ENCODE assay signal across 8 cellular contexts in genomic region chrX:104166735-104167436, GRCh38. TPM values are rescaled to one million over a fixed set of nuclear protein-coding genes. Genes with fewer than 3 reads are reported as not detected.
DNase-seq lines count a peak whose midpoint lies in the region; ATAC-seq and TF ChIP-seq lines count a peak whose summit lies in the region.

No MANE protein-coding gene starts in this region.

- ATAC-seq in CD4-positive, CD25-positive, alpha-beta regulatory T cell (ENCODE audit: low read depth in 2 of 2): no peak
- ATAC-seq in upper lobe of right lung (no peak), HG03521 (IDR thresholded peaks at IDR 0.05; ENCODE audit: unreplicated experiment) (no peak), GM18873 (IDR thresholded peaks at IDR 0.05; ENCODE audit: low FRiP score, unreplicated experiment) (no peak)

- in situ Hi-C loops in brain microvascular endothelial cell (cut with HindIII; ENCODE audit: low pct_ligation_motif_present, low sequenced_read_pairs): no loop called here

- peak overlapping the region; percentile 71 for H3K27ac ChIP-seq in CD4-positive, CD25-positive, alpha-beta regulatory T cell (ENCODE audit: insufficient read depth, low read length, poor library complexity, severe bottlenecking)
- H3K27ac ChIP-seq in HUES48 (ENCODE audit: low read depth, low read length): peak overlapping the region; percentile 72
- H3K27ac ChIP-seq in brain microvascular endothelial cell: peak overlapping the region; percentile 56
- peak overlapping the region; percentile 76 for H3K27ac ChIP-seq in mesendoderm (ENCODE audit: low read depth, low read length)
- peak overlapping the region; percentile 80 for H3K27ac ChIP-seq in upper lobe of right lung

- no peaks in the 10 kb centered on the region for H3K79me2 ChIP-seq in mesendoderm (ENCODE audit: control insufficient read depth, insufficient read depth, low read length)

- H3K4ac ChIP-seq in mesendoderm (ENCODE audit: low read depth, low read length): no peak overlapping the region

- no peak overlapping the region for H4K8ac ChIP-seq in mesendoderm (ENCODE audit: low read depth, low read length)

- no peak for TF ChIP-seq CTCF in brain microvascular endothelial cell (IDR thresholded peaks at IDR 0.05; ENCODE audit: low read depth, low read length, missing control alignments)
- TF ChIP-seq CTCF in upper lobe of right lung (IDR thresholded peaks at IDR 0.05): no peak

- peak overlapping the region; percentile 77 to 98 (median 90) for H3K4me3 Mint-ChIP-seq in CD4-positive, CD25-positive, alpha-beta regulatory T cell

- no peak overlapping the region for H2BK15ac ChIP-seq in mesendoderm (replicated peaks; ENCODE audit: low read depth)

- DNase-seq in CD4-positive, CD25-positive, alpha-beta regulatory T cell: no peak
- no peak for DNase-seq in brain microvascular endothelial cell
- peak; percentile 16 for DNase-seq in mesendoderm
- DNase-seq in upper lobe of right lung: no peak
- no peak for DNase-seq in activated effector memory CD4-positive, alpha-beta T cell treated with anti-CD3 and anti-CD28 coated beads, Interleukin-2, amount 50 U/mL, for 16 hours

- H4K5ac ChIP-seq in mesendoderm (ENCODE audit: low read length): no peak overlapping the region

- H3K23ac ChIP-seq in mesendoderm (ENCODE audit: low read length): no peak overlapping the region

- no peaks in the 10 kb centered on the region for H3K9me3 ChIP-seq in CD4-positive, CD25-positive, alpha-beta regulatory T cell (ENCODE audit: control insufficient read depth in 2 of 2, low read length in 2 of 2)
- H3K9me3 ChIP-seq in HUES48 (ENCODE audit: control insufficient read depth, insufficient read depth, low read length) (no peaks in the 10 kb centered on the region), upper lobe of right lung (no peaks in the 10 kb centered on the region)

- H3K56ac ChIP-seq in mesendoderm (ENCODE audit: low read length): peak overlapping the region; percentile 90

- intact Hi-C loops in upper lobe of right lung (cut with DNase I): no loop called here

- no CpG with 5 or more reads among the region's 37 CpGs for WGBS in mesendoderm (ENCODE audit: extremely low coverage, insufficient coverage, low lambda C conversion rate)

- peak overlapping the region; percentile 32 for H3K18ac ChIP-seq in mesendoderm (ENCODE audit: low read length)

- no peaks in the 10 kb centered on the region for H3K9me3 Mint-ChIP-seq in CD4-positive, CD25-positive, alpha-beta regulatory T cell

- H3K4me3 ChIP-seq in CD4-positive, CD25-positive, alpha-beta regulatory T cell (ENCODE audit: low read depth, low read length): peak overlapping the region; percentile 76
- H3K4me3 ChIP-seq in HUES48 (ENCODE audit: low read depth, low read length) (peak overlapping the region; percentile 98), brain microvascular endothelial cell (ENCODE audit: low read depth, low read length) (peak overlapping the region; percentile 84), mesendoderm (ENCODE audit: low read length) (peak overlapping the region; percentile 71), upper lobe of right lung (peak overlapping the region; percentile 67)

- H3K36me3 ChIP-seq in CD4-positive, CD25-positive, alpha-beta regulatory T cell (ENCODE audit: control insufficient read depth, insufficient read depth, low read length): peaks cover 2% of the 10 kb centered on the region
- H3K36me3 ChIP-seq in HUES48 (ENCODE audit: control insufficient read depth, insufficient read depth, low read length): no peaks in the 10 kb centered on the region; the same call in 1 of the 2 replicates
- no peaks in the 10 kb centered on the region for H3K36me3 ChIP-seq in brain microvascular endothelial cell (replicated peaks)
- H3K36me3 ChIP-seq in mesendoderm (ENCODE audit: control insufficient read depth, insufficient read depth, low read length): no peaks in the 10 kb centered on the region
- no peaks in the 10 kb centered on the region for H3K36me3 ChIP-seq in upper lobe of right lung

- H3K36me3 Mint-ChIP-seq in CD4-positive, CD25-positive, alpha-beta regulatory T cell: peaks cover 3% of the 10 kb centered on the region

- H3K27ac Mint-ChIP-seq in CD4-positive, CD25-positive, alpha-beta regulatory T cell: peak overlapping the region in 2 of 3 donors; percentile 52 to 71

- H3K9ac ChIP-seq in HUES48 (ENCODE audit: low read depth, low read length) (peak overlapping the region; percentile 69), mesendoderm (ENCODE audit: low read length) (peak overlapping the region; percentile 79)

- H2AK5ac ChIP-seq in mesendoderm (ENCODE audit: low read length): no peak overlapping the region

- no peaks in the 10 kb centered on the region for H3K27me3 Mint-ChIP-seq in CD4-positive, CD25-positive, alpha-beta regulatory T cell

- no peak overlapping the region for H2BK120ac ChIP-seq in mesendoderm (ENCODE audit: low read depth, low read length)

- peaks cover 14% of the 10 kb centered on the region for H3K4me1 ChIP-seq in CD4-positive, CD25-positive, alpha-beta regulatory T cell (ENCODE audit: control insufficient read depth, insufficient read depth, low read length, poor library complexity, severe bottlenecking)
- peaks cover 15% of the 10 kb centered on the region for H3K4me1 ChIP-seq in HUES48 (ENCODE audit: control insufficient read depth, insufficient read depth, low read length)
- H3K4me1 ChIP-seq in mesendoderm (ENCODE audit: control insufficient read depth, low read depth, low read length): no peaks in the 10 kb centered on the region
- no peaks in the 10 kb centered on the region for H3K4me1 ChIP-seq in upper lobe of right lung

- no peak overlapping the region for H2BK5ac ChIP-seq in mesendoderm (ENCODE audit: low read length)

- peaks cover 10 to 39% (median 27%) of the 10 kb centered on the region in 4 donors for H3K4me1 Mint-ChIP-seq in CD4-positive, CD25-positive, alpha-beta regulatory T cell

- no peaks in the 10 kb centered on the region for H3K27me3 ChIP-seq in CD4-positive, CD25-positive, alpha-beta regulatory T cell (ENCODE audit: control insufficient read depth, insufficient read depth, low read length)
- H3K27me3 ChIP-seq in HUES48 (ENCODE audit: control insufficient read depth, insufficient read depth, low read length): peaks cover 11% of the 10 kb centered on the region; the same call in 1 of the 2 replicates
- no peaks in the 10 kb centered on the region for H3K27me3 ChIP-seq in brain microvascular endothelial cell (replicated peaks)
- no peaks in the 10 kb centered on the region for H3K27me3 ChIP-seq in mesendoderm (ENCODE audit: insufficient read depth, low read length, poor library complexity)
- H3K27me3 ChIP-seq in upper lobe of right lung: no peaks in the 10 kb centered on the region

- H3K4me2 ChIP-seq in mesendoderm (ENCODE audit: low read length): peak overlapping the region; percentile 48

- H3K79me1 ChIP-seq in mesendoderm (ENCODE audit: low read length): no peaks in the 10 kb centered on the region

RNA-seq across cellular contexts. Expression of gene FAM199X, which starts 0.6 kb away (rescaled TPM):
- 16.1 TPM for total RNA-seq in CD4-positive, CD25-positive, alpha-beta regulatory T cell
- 1 to 10 TPM; 7.8 to 9.9 (median 8.5) TPM for polyA plus RNA-seq in CD4-positive, CD25-positive, alpha-beta regulatory T cell
- polyA plus RNA-seq in mesendoderm (2013, experiment 1 of 2): 10.6 TPM
- 10.6 TPM for polyA plus RNA-seq in mesendoderm (2013, experiment 2 of 2)
- 16.0 TPM for total RNA-seq in upper lobe of right lung

RNA-seq across cellular contexts. Expression of gene SLC25A53, which starts 10.1 kb away (rescaled TPM):
- total RNA-seq in CD4-positive, CD25-positive, alpha-beta regulatory T cell: 11.9 TPM
- 10 to 100 TPM in 1 of 4 donors, 1 to 10 TPM in 3; 6.6 to 11.8 (median 7.7) TPM for polyA plus RNA-seq in CD4-positive, CD25-positive, alpha-beta regulatory T cell
- polyA plus RNA-seq in mesendoderm (2013, experiment 1 of 2): 2.6 TPM
- polyA plus RNA-seq in mesendoderm (2013, experiment 2 of 2): 3.1 TPM
- total RNA-seq in upper lobe of right lung: 13.6 TPM

RNA-seq across cellular contexts. Expression of gene ZCCHC18, which starts 54.6 kb away (rescaled TPM):
- total RNA-seq in CD4-positive, CD25-positive, alpha-beta regulatory T cell: 4.3 TPM
- polyA plus RNA-seq in CD4-positive, CD25-positive, alpha-beta regulatory T cell: 1 to 10 TPM; 1.9 to 4.6 (median 4.2) TPM
- polyA plus RNA-seq in mesendoderm (2013, experiment 1 of 2): 0.97 TPM
- 1.2 TPM for polyA plus RNA-seq in mesendoderm (2013, experiment 2 of 2)
- 1.6 TPM for total RNA-seq in upper lobe of right lung
